ENCODE assay signal across 9 cellular contexts in genomic region chr1:36446261-36446660, GRCh38.
DNase-seq lines count a peak whose midpoint lies in the region; ATAC-seq, FAIRE-seq and TF ChIP-seq lines count a peak whose summit lies in the region.
"Had no signal": no experiment of that assay in that cellular context is flagged by ENCODE, and none has a peak within 500 bp of the region (broad histone marks: within the 10 kb centered on the region; RNA-seq: fewer than 3 reads in every experiment).

No MANE protein-coding gene starts in this region.

- DNase-seq in stimulated activated CD4-positive, alpha-beta T cell treated with anti-CD3 and anti-CD28 coated beads, Interleukin-4, amount 100 ng/mL, for 24 hours = peak; percentile 12
- no peak for DNase-seq in stimulated activated CD4-positive, alpha-beta T cell treated with anti-CD3 and anti-CD28 coated beads, Interleukin-12 subunit alpha, Interleukin-12 subunit beta, amount 100 ng/mL, for 4 hours
- DNase-seq in NCI-H69 (lab: John Stamatoyannopoulos, UW) (peak; percentile 55), cerebellar cortex (ENCODE audit: low spot score) (peak; percentile 40), urothelium cell line (ENCODE audit: low spot score) (peak; percentile 21), H54 (ENCODE audit: insufficient read length, low spot score) (no peak)

- ATAC-seq in GM19035 (IDR thresholded peaks at IDR 0.05; ENCODE audit: unreplicated experiment) (no peak), HG02884 (IDR thresholded peaks at IDR 0.05; ENCODE audit: unreplicated experiment) (no peak)

- TF ChIP-seq POLR2A in H54 (IDR thresholded peaks at IDR 0.05; ENCODE audit: low read depth, low read length) = no peak

- no peak for FAIRE-seq in urothelium cell line (lab: Jason Lieb, UNC)
- no peak for FAIRE-seq in H54 (lab: Jason Lieb, UNC)
- FAIRE-seq: islet of Langerhans had no signal

Comparison
In these comparisons a context has a peak if more than half of its experiments do, and no peak if none do; other contexts are left out.
1. DNase-seq: peak in stimulated activated CD4-positive, alpha-beta T cell treated with anti-CD3 and anti-CD28 coated beads, Interleukin-4, amount 100 ng/mL, for 24 hours (single experiment), NCI-H69 (single experiment), cerebellar cortex (single experiment) and urothelium cell line (single experiment); none in stimulated activated CD4-positive, alpha-beta T cell treated with anti-CD3 and anti-CD28 coated beads, Interleukin-12 subunit alpha, Interleukin-12 subunit beta, amount 100 ng/mL, for 4 hours (single experiment) and H54 (single experiment).